ENCODE assay signal across 10 cellular contexts in genomic region chr20:21315138-21315537, GRCh38. TPM values are rescaled to one million over a fixed set of nuclear protein-coding genes. Genes with fewer than 3 reads are reported as not detected.
DNase-seq lines count a peak whose midpoint lies in the region; ATAC-seq and TF ChIP-seq lines count a peak whose summit lies in the region.
"Had no signal": no experiment of that assay in that cellular context is flagged by ENCODE, and none has a peak within 500 bp of the region (broad histone marks: within the 10 kb centered on the region; RNA-seq: fewer than 3 reads in every experiment).

No MANE protein-coding gene starts in this region.

- peaks cover 31% of the 10 kb centered on the region for H3K4me1 ChIP-seq in adipocyte (ENCODE audit: control insufficient read depth, insufficient read depth, low read length)

- peaks cover 5 to 17% (median 11%) of the 10 kb centered on the region in 3 donors for H3K36me3 Mint-ChIP-seq in naive thymus-derived CD8-positive, alpha-beta T cell

- H3K27me3 Mint-ChIP-seq in naive thymus-derived CD8-positive, alpha-beta T cell, result no peaks in the 10 kb centered on the region

- H3K36me3 ChIP-seq in adipocyte (ENCODE audit: control insufficient read depth, insufficient read depth, low read length, severe bottlenecking), result no peaks in the 10 kb centered on the region
- H3K36me3 ChIP-seq in WERI-Rb-1, result no peaks in the 10 kb centered on the region

- DNase-seq in DMS 273 (lab: John Stamatoyannopoulos, UW; ENCODE audit: unreplicated experiment) (peak; percentile 7), DMS 273 treated with DMSO at 0.1 percent for 48 hours (lab: John Stamatoyannopoulos, UW) (no peak), adipocyte (ENCODE audit: low read depth) (peak; percentile 32), NK-92 (lab: John Stamatoyannopoulos, UW; ENCODE audit: unreplicated experiment) (no peak), SK-N-DZ (ENCODE audit: low spot score) (no peak), WERI-Rb-1 (no peak)
- no peak for DNase-seq in naive thymus-derived CD8-positive, alpha-beta T cell
- DNase-seq: caudate nucleus had no signal

- peak overlapping the region in 3 of 10 donors; percentile 13 to 48 (median 37) for H3K27ac Mint-ChIP-seq in naive thymus-derived CD8-positive, alpha-beta T cell

- H3K4me3 ChIP-seq in adipocyte (ENCODE audit: low read length) (no peak overlapping the region), WERI-Rb-1 (ENCODE audit: low read depth, low read length) (no peak overlapping the region)

- no peak overlapping the region for H3K9ac ChIP-seq in adipocyte (ENCODE audit: low read length)

- H3K27ac ChIP-seq in WERI-Rb-1, result no peak overlapping the region
- H3K27ac ChIP-seq: 22Rv1 had no signal

- peak overlapping the region in 7 of 10 donors; percentile 15 to 63 (median 46) for H3K4me3 Mint-ChIP-seq in naive thymus-derived CD8-positive, alpha-beta T cell

- ATAC-seq in HG03342 (IDR thresholded peaks at IDR 0.05; ENCODE audit: unreplicated experiment), result peak; percentile 69
- no peak for ATAC-seq in naive thymus-derived CD8-positive, alpha-beta T cell

- no peaks in the 10 kb centered on the region for H3K27me3 ChIP-seq in adipocyte (replicated peaks; ENCODE audit: control insufficient read depth, insufficient read depth, low read length)
- H3K27me3 ChIP-seq in WERI-Rb-1 (ENCODE audit: insufficient read depth, low read depth, severe bottlenecking), result no peaks in the 10 kb centered on the region

- H3K4me1 Mint-ChIP-seq in naive thymus-derived CD8-positive, alpha-beta T cell, result peaks cover 39 to 89% (median 86%) of the 10 kb centered on the region in 4 donors

- POLR2A ChIA-PET in naive thymus-derived CD8-positive, alpha-beta T cell (lab: Charles Lee), result no interaction called here

- peaks cover 0 to 18% (median 8%) of the 10 kb centered on the region in 9 donors for H3K9me3 Mint-ChIP-seq in naive thymus-derived CD8-positive, alpha-beta T cell

- H3K9me3 ChIP-seq in adipocyte (ENCODE audit: control insufficient read depth, low read length) (peaks cover 2% of the 10 kb centered on the region), WERI-Rb-1 (ENCODE audit: severe bottlenecking) (no peaks in the 10 kb centered on the region)

- no peak for TF ChIP-seq CTCF in WERI-Rb-1 (IDR thresholded peaks at IDR 0.05; ENCODE audit: low read depth, low read length)

RNA-seq across cellular contexts. Expression of gene XRN2, which starts 12.0 kb away (rescaled TPM):
- 10 to 100 TPM; 62.1 to 65.4 TPM for total RNA-seq in naive thymus-derived CD8-positive, alpha-beta T cell
- 10 to 100 TPM; 71.1 to 77.3 (median 72.5) TPM for polyA plus RNA-seq in naive thymus-derived CD8-positive, alpha-beta T cell
- 175 and 187 TPM in 2 replicates for polyA plus RNA-seq in SK-N-DZ (2014; cell fraction: cytosol; rRNA removed)
- polyA plus RNA-seq in SK-N-DZ (2014; cell fraction: nucleus; rRNA removed), result 147 and 152 TPM in 2 replicates

Comparison
In these comparisons a context has a peak if more than half of its experiments do, and no peak if none do; other contexts are left out.
1. DNase-seq: peak in DMS 273 (single experiment) and adipocyte (single experiment); none in DMS 273 treated with DMSO at 0.1 percent for 48 hours (single experiment), naive thymus-derived CD8-positive, alpha-beta T cell (0 of 10), NK-92 (single experiment), SK-N-DZ (single experiment) and WERI-Rb-1 (single experiment).